Comparison of ENCODE assay signal across 25 cellular contexts in the genomic region with DNA sequence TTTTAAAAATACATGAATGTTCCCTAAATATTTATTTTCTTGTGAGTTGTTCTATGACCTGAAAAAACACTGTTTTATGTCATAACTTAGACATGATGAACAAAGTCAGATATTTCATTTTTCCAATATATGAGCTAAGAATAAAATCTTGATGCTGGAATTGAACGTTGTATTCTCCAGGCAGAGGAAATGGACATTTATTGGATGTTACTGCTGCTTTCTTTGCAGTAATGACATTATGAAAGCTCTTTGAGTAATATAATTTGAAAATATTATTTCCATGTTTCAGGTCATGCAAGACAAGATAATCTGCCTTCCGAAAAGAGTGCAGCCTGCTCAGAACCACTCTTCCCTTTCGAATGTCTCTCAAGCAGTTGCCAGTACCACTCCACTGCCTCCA.
"Had no signal": no experiment of that assay in that cellular context is flagged by ENCODE, and none has a peak within 500 bp of the region (broad histone marks: within the 10 kb centered on the region; RNA-seq: fewer than 3 reads in every experiment).

No MANE protein-coding gene starts in this region.

- ATAC-seq: activated CD4-positive, CD25-positive, alpha-beta regulatory T cell treated with anti-CD3 and anti-CD28 coated beads, Interleukin-2, amount 50 U/mL, for 24 hours; heart right ventricle; left lobe of liver; natural killer cell; right cardiac atrium had no signal

- H3K4me1 ChIP-seq: esophagus squamous epithelium had no signal

- H3K27ac Mint-ChIP-seq: natural killer cell, neural progenitor cell had no signal

- H3K9me3 Mint-ChIP-seq: natural killer cell, neural progenitor cell had no signal

- H3K27me3 ChIP-seq: esophagus squamous epithelium, heart right ventricle, neural progenitor cell, tibial nerve had no signal

- H3K4me3 ChIP-seq: esophagus squamous epithelium, heart right ventricle, lung, neural progenitor cell, tibial nerve had no signal

- H3K36me3 ChIP-seq: neural progenitor cell, WERI-Rb-1 had no signal

- H3K9me3 ChIP-seq: esophagus squamous epithelium, heart right ventricle, tibial nerve had no signal

- DNase-seq: activated CD4-positive, alpha-beta T cell treated with anti-CD3 and anti-CD28 coated beads for 48 hours; activated CD8-positive, alpha-beta memory T cell treated with anti-CD3 and anti-CD28 coated beads, Interleukin-2, amount 50 U/mL, for 48 hours; activated gamma-delta T cell treated with Interleukin-2 at 50 U/mL for 16 hours; activated naive CD4-positive, alpha-beta T cell treated with anti-CD3 and anti-CD28 coated beads, Interleukin-2, amount 50 U/mL, for 16 hours; anterior cingulate cortex; dermis blood vessel endothelial cell; effector CD4-positive, alpha-beta T cell; esophagus squamous epithelium; foreskin melanocyte; heart right ventricle; kidney glomerular epithelial cell; mesendoderm; natural killer cell; occipital lobe; right cardiac atrium; stimulated activated CD4-positive, alpha-beta T cell treated with anti-CD3 and anti-CD28 coated beads, Interleukin-15, amount 100 ng/mL, for 24 hours; stimulated activated CD4-positive, alpha-beta T cell treated with anti-CD3 and anti-CD28 coated beads, Interleukin-2, amount 100 ng/mL, for 24 hours; stimulated activated naive CD4-positive, alpha-beta T cell treated with Interleukin-2 at 50 U/mL for 16 hours; T-helper 9 cell; WERI-Rb-1 had no signal

- H3K27ac ChIP-seq: esophagus squamous epithelium, neural progenitor cell, tibial nerve, WERI-Rb-1 had no signal

- H3K4me3 Mint-ChIP-seq: natural killer cell, neural progenitor cell had no signal
